9 cellular contexts compared by ENCODE assay signal in the genomic region with DNA sequence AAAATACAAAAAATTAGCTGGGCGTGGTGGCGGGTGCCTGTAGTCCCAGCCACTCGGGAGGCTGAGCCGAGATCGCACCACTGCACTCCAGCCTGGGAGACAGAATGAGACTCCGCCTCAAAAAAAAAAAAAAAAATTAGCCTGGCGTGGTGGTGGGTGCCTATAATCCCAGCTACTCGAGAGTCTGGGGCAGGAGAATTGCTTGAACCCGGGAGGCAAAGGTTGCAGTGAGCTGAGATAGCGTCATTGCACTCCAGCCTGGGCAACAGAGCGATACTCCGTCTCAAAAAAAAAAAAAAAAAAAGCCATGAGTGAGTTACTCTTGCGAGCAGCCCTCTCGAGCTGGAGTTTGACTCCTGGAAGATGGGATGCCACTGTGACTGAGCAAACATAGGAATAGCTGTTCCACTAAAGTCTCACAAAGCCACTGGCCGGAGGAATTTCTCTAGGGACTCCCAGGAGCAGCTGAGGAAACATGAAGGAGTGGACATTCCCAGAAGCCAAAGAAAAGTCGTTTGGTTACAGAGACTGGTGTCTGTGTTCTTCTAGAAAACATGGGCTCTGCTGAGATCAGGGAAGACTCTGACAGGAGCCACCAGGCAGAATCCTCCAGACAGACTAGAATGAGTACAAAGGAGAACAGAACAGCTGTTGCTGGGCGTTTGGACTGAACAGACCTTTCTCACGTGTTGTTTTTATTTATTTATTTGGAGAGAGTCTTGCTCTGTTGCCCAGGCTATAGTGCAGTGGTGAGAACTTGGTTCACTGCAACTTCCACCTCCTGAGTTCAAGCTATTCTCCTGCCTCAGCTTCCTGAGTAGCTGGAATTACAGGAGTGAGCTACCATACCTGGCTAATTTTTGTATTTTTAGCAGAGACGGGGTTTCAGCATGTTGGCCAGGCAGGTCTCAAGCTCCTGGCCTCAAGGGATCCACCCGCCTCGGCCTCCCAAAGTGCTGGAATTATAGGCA. TPM values are rescaled to one million over a fixed set of nuclear protein-coding genes. Genes with fewer than 3 reads are reported as not detected.
DNase-seq lines count a peak whose midpoint lies in the region; ATAC-seq and TF ChIP-seq lines count a peak whose summit lies in the region.
"Had no signal": no experiment of that assay in that cellular context is flagged by ENCODE, and none has a peak within 500 bp of the region (broad histone marks: within the 10 kb centered on the region; RNA-seq: fewer than 3 reads in every experiment).

No MANE protein-coding gene starts in this region.

- no peak for TF ChIP-seq RAD21 in IMR-90 (IDR thresholded peaks at IDR 0.05; ENCODE audit: low read length)

- peak overlapping the region; percentile 85 to 91 for H3K27ac Mint-ChIP-seq in effector memory CD8-positive, alpha-beta T cell
- H3K27ac Mint-ChIP-seq in memory B cell: peak overlapping the region; percentile 48
- H3K27ac Mint-ChIP-seq in stimulated activated effector memory CD8-positive, alpha-beta T cell treated with anti-CD3 and anti-CD28 coated beads, Interleukin-12 subunit alpha, Interleukin-12 subunit beta, amount 100 ng/mL, for 72 hours: peak overlapping the region; percentile 88
- H3K27ac Mint-ChIP-seq in activated CD4-positive, alpha-beta memory T cell treated with anti-CD3 and anti-CD28 coated beads for 36 hours: no peak overlapping the region

- peaks cover 7% of the 10 kb centered on the region for H3K36me3 Mint-ChIP-seq in effector memory CD8-positive, alpha-beta T cell (ENCODE audit: insufficient read depth)
- no peaks in the 10 kb centered on the region for H3K36me3 Mint-ChIP-seq in memory B cell
- H3K36me3 Mint-ChIP-seq in stimulated activated effector memory CD8-positive, alpha-beta T cell treated with anti-CD3 and anti-CD28 coated beads, Interleukin-12 subunit alpha, Interleukin-12 subunit beta, amount 100 ng/mL, for 72 hours: peaks cover 5% of the 10 kb centered on the region
- no peaks in the 10 kb centered on the region for H3K36me3 Mint-ChIP-seq in activated CD4-positive, alpha-beta memory T cell treated with anti-CD3 and anti-CD28 coated beads for 36 hours

- no peak overlapping the region for H3K4me3 ChIP-seq in IMR-90 (ENCODE audit: insufficient read depth, low read depth, low read length)

- H2AFZ ChIP-seq in IMR-90 (replicated peaks; ENCODE audit: low read length, poor library complexity): peak overlapping the region; percentile 3

- ATAC-seq in IMR-90 (ENCODE audit: low read depth): no peak; the same call in 1 of the 2 replicates
- no peak for ATAC-seq in effector memory CD8-positive, alpha-beta T cell (replicated peaks)
- no peak for ATAC-seq in memory B cell (ENCODE audit: low read depth)
- no peak for ATAC-seq in stimulated activated effector memory CD8-positive, alpha-beta T cell treated with anti-CD3 and anti-CD28 coated beads, Interleukin-12 subunit alpha, Interleukin-12 subunit beta, amount 100 ng/mL, for 72 hours

- peak overlapping the region; percentile 5; the same call in 1 of the 2 replicates for H3K9ac ChIP-seq in IMR-90 (ENCODE audit: low read depth, low read length)

- BruUV-seq in IMR-90 (replicated peaks; lab: Mats Ljungman, UMichigan): no TSS peak

- H3K4me2 ChIP-seq in IMR-90 (ENCODE audit: low read depth, low read length): no peak overlapping the region

- H3K9me1 ChIP-seq in IMR-90 (ENCODE audit: insufficient read depth, low read length): peaks cover 19% of the 10 kb centered on the region

- H3K36me3 ChIP-seq in IMR-90 (ENCODE audit: control insufficient read depth, insufficient read depth, low read length): no peaks in the 10 kb centered on the region

- no peaks in the 10 kb centered on the region for H3K27me3 Mint-ChIP-seq in effector memory CD8-positive, alpha-beta T cell
- no peaks in the 10 kb centered on the region for H3K27me3 Mint-ChIP-seq in memory B cell
- H3K27me3 Mint-ChIP-seq in activated CD4-positive, alpha-beta memory T cell treated with anti-CD3 and anti-CD28 coated beads for 36 hours: no peaks in the 10 kb centered on the region

- peak overlapping the region; percentile 77 for H3K4ac ChIP-seq in IMR-90 (ENCODE audit: low read depth, low read length)

- H3K14ac ChIP-seq in IMR-90 (replicated peaks; ENCODE audit: low read depth, low read length): peak overlapping the region; percentile 84

- H4K5ac ChIP-seq in IMR-90 (ENCODE audit: low read depth, low read length): peak overlapping the region; percentile 38

- H3K4me1 ChIP-seq in IMR-90 (ENCODE audit: control insufficient read depth, insufficient read depth, low read length): peaks cover 28% of the 10 kb centered on the region

- H3K9me3 ChIP-seq in IMR-90 (ENCODE audit: control insufficient read depth, insufficient read depth, low read length): no peaks in the 10 kb centered on the region

- H4K8ac ChIP-seq in IMR-90 (ENCODE audit: low read depth in 2 of 2, low read length in 2 of 2): peak overlapping the region; percentile 20 to 89; a peak in 3 of 4 replicates

- POLR2A ChIA-PET in IMR-90 (lab: Charles Lee; ENCODE audit: unreplicated experiment): interaction anchor here (0.6 to 1.0 kb wide), 4 partner anchors 9 to 73 kb away, joined by 3 to 9 read pairs (median 6); no protein-coding TSS in a partner anchor
- POLR2A ChIA-PET in activated CD4-positive, alpha-beta memory T cell treated with anti-CD3 and anti-CD28 coated beads for 36 hours (lab: Charles Lee): interaction anchor here (0.6 kb wide), 1 partner anchor 153 kb away, joined by 3 read pairs; no protein-coding TSS in a partner anchor

- dilution Hi-C loops in IMR-90 (cut with HindIII; ENCODE audit: low sequenced_read_pairs, unreplicated experiment): no loop called here

- peak overlapping the region; percentile 72; the same call in 1 of the 2 replicates for H2AK5ac ChIP-seq in IMR-90 (ENCODE audit: low read depth, low read length)

- peak overlapping the region; percentile 85; the same call in 1 of the 2 replicates for H3K27ac ChIP-seq in IMR-90 (ENCODE audit: insufficient read depth, low read length)

- peak overlapping the region; percentile 82 for H4K91ac ChIP-seq in IMR-90 (ENCODE audit: insufficient read depth, low read depth, low read length)

- H4K20me1 ChIP-seq in IMR-90 (ENCODE audit: insufficient read depth, low read length): no peaks in the 10 kb centered on the region

- H3K9me3 Mint-ChIP-seq in effector memory CD8-positive, alpha-beta T cell: no peaks in the 10 kb centered on the region
- H3K9me3 Mint-ChIP-seq in memory B cell: no peaks in the 10 kb centered on the region
- no peaks in the 10 kb centered on the region for H3K9me3 Mint-ChIP-seq in stimulated activated effector memory CD8-positive, alpha-beta T cell treated with anti-CD3 and anti-CD28 coated beads, Interleukin-12 subunit alpha, Interleukin-12 subunit beta, amount 100 ng/mL, for 72 hours
- no peaks in the 10 kb centered on the region for H3K9me3 Mint-ChIP-seq in activated CD4-positive, alpha-beta memory T cell treated with anti-CD3 and anti-CD28 coated beads for 36 hours

- peak overlapping the region; percentile 55 for H3K18ac ChIP-seq in IMR-90 (ENCODE audit: low read depth, low read length)

- peak overlapping the region; percentile 97 for H2BK120ac ChIP-seq in IMR-90 (ENCODE audit: low read depth, low read length)

- intact Hi-C loops in IMR-90 (cut with micrococcal nuclease): loop anchor here (5.0 kb wide), 1 partner anchor 47 kb away; no protein-coding TSS in a partner anchor
- intact Hi-C loops in activated CD4-positive, alpha-beta memory T cell treated with anti-CD3 and anti-CD28 coated beads for 36 hours (cut with micrococcal nuclease): loop anchor here (10.0 kb wide), 1 partner anchor 265 kb away; no protein-coding TSS in a partner anchor

- no peaks in the 10 kb centered on the region for H3K27me3 ChIP-seq in IMR-90 (ENCODE audit: control insufficient read depth, insufficient read depth, low read length)

- peak overlapping the region; percentile 70 for H2BK5ac ChIP-seq in IMR-90 (ENCODE audit: low read depth, low read length, poor library complexity, severe bottlenecking)

- peak overlapping the region; percentile 77; the same call in 1 of the 3 replicates for H2BK15ac ChIP-seq in IMR-90 (ENCODE audit: low read depth, low read length)

- H2BK20ac ChIP-seq in IMR-90 (ENCODE audit: low read depth, low read length): peak overlapping the region; percentile 90

- CTCF ChIA-PET in IMR-90 (lab: Yijun Ruan, JAX): interaction anchor here (0.6 to 1.1 kb wide), 2 partner anchors 82 to 119 kb away, joined by 4 to 5 read pairs; no protein-coding TSS in a partner anchor
- CTCF ChIA-PET in activated CD4-positive, alpha-beta memory T cell treated with anti-CD3 and anti-CD28 coated beads for 36 hours (lab: Charles Lee): interaction anchor here (0.6 kb wide), 1 partner anchor 9 kb away, joined by 3 read pairs; no protein-coding TSS in a partner anchor

- WGBS in IMR-90 (ENCODE audit: extremely low coverage in 2 of 2, insufficient read length in 1 of 2), 2 experiments: 67% methylated on average over 1 of the region's 21 CpGs; no CpG with 5 or more reads in 1 of the 2 experiments

- peak overlapping the region; percentile 79 to 81 for H3K4me3 Mint-ChIP-seq in effector memory CD8-positive, alpha-beta T cell
- no peak overlapping the region for H3K4me3 Mint-ChIP-seq in memory B cell
- peak overlapping the region; percentile 66 for H3K4me3 Mint-ChIP-seq in stimulated activated effector memory CD8-positive, alpha-beta T cell treated with anti-CD3 and anti-CD28 coated beads, Interleukin-12 subunit alpha, Interleukin-12 subunit beta, amount 100 ng/mL, for 72 hours
- H3K4me3 Mint-ChIP-seq in activated CD4-positive, alpha-beta memory T cell treated with anti-CD3 and anti-CD28 coated beads for 36 hours: no peak overlapping the region

- no peak for TF ChIP-seq CTCF in IMR-90 (conservative IDR thresholded peaks at IDR 0.05; ENCODE audit: low read depth, low read length)

- DNase-seq in IMR-90: no peak
- DNase-seq in effector memory CD8-positive, alpha-beta T cell: no peak
- DNase-seq in memory B cell (ENCODE audit: low spot score in 2 of 2): no peak
- no peak for DNase-seq in stimulated activated effector memory CD8-positive, alpha-beta T cell treated with anti-CD3 and anti-CD28 coated beads, Interleukin-12 subunit alpha, Interleukin-12 subunit beta, amount 100 ng/mL, for 72 hours (ENCODE audit: low spot score in 2 of 2)
- DNase-seq in T-helper 2 cell: no peak
- DNase-seq in cerebellum (ENCODE audit: low spot score): no peak
- DNase-seq in activated CD4-positive, alpha-beta memory T cell treated with anti-CD3 and anti-CD28 coated beads for 36 hours: no peak
- no peak for DNase-seq in HCEC 1CT
- DNase-seq: NCI-H187 treated with DMSO at 0.1 percent for 48 hours had no signal

- peak overlapping the region; percentile 58; the same call in 1 of the 2 replicates for H3K23ac ChIP-seq in IMR-90 (ENCODE audit: low read depth, low read length)

- in situ Hi-C loops in IMR-90 (cut with MboI; ENCODE audit: low sequenced_read_pairs): no loop called here

- H3K56ac ChIP-seq in IMR-90 (ENCODE audit: extremely low read depth, insufficient read depth, low read length): peak overlapping the region; percentile 63

- H3K4me1 Mint-ChIP-seq in effector memory CD8-positive, alpha-beta T cell (ENCODE audit: low read depth in 2 of 2): peaks cover 5 to 14% of the 10 kb centered on the region in 2 donors
- peaks cover 38% of the 10 kb centered on the region for H3K4me1 Mint-ChIP-seq in memory B cell
- H3K4me1 Mint-ChIP-seq in stimulated activated effector memory CD8-positive, alpha-beta T cell treated with anti-CD3 and anti-CD28 coated beads, Interleukin-12 subunit alpha, Interleukin-12 subunit beta, amount 100 ng/mL, for 72 hours: peaks cover 21% of the 10 kb centered on the region
- peaks cover 31% of the 10 kb centered on the region for H3K4me1 Mint-ChIP-seq in activated CD4-positive, alpha-beta memory T cell treated with anti-CD3 and anti-CD28 coated beads for 36 hours (ENCODE audit: low read depth)

- peaks cover 0 to 23% of the 10 kb centered on the region in 2 experiments; a peak in 2 of 4 replicates for H3K79me1 ChIP-seq in IMR-90 (ENCODE audit: low read depth in 1 of 2, low read length in 2 of 2)

- TF ChIP-seq POLR2A in IMR-90 (IDR thresholded peaks at IDR 0.05; ENCODE audit: low read depth, low read length): no peak

- peak overlapping the region; percentile 38 for H2AK9ac ChIP-seq in IMR-90 (replicated peaks; ENCODE audit: low read depth, low read length, poor library complexity)

RNA-seq across cellular contexts. Expression of gene MYH9, which starts 32.4 kb away (rescaled TPM):
- total RNA-seq in IMR-90 (2012; rRNA removed) (554 and 783 TPM in 2 replicates), cerebellum (38.6 TPM)
- 475 and 507 TPM in 2 replicates for polyA plus RNA-seq in IMR-90 (2012; rRNA removed)
- 197 and 382 TPM in 2 replicates for polyA plus RNA-seq in IMR-90 (2012; cell fraction: cytosol; rRNA removed)
- 449 and 493 TPM in 2 replicates for polyA plus RNA-seq in IMR-90 (2012; cell fraction: nucleus; rRNA removed; ENCODE audit: low replicate concordance)
- total RNA-seq in activated CD4-positive, alpha-beta memory T cell treated with anti-CD3 and anti-CD28 coated beads for 36 hours: 100 to 1,000 TPM; 712 to 720 TPM

Comparison
In these comparisons a context has a peak if more than half of its experiments do, and no peak if none do; other contexts are left out.
1. H3K4me3 Mint-ChIP-seq: peak in effector memory CD8-positive, alpha-beta T cell (2 of 2) and stimulated activated effector memory CD8-positive, alpha-beta T cell treated with anti-CD3 and anti-CD28 coated beads, Interleukin-12 subunit alpha, Interleukin-12 subunit beta, amount 100 ng/mL, for 72 hours (single experiment); none in memory B cell (single experiment) and activated CD4-positive, alpha-beta memory T cell treated with anti-CD3 and anti-CD28 coated beads for 36 hours (single experiment).
2. RNA of gene MYH9, which starts 32.4 kb away (total RNA-seq): 712 to 720 TPM in activated CD4-positive, alpha-beta memory T cell treated with anti-CD3 and anti-CD28 coated beads for 36 hours and 554 to 783 TPM in IMR-90; 38.6 TPM in cerebellum (single experiment); every median in the first group is over 10 times any median in the second.